In genomic region chr12:108525681-108526080, GRCh38 we compare ENCODE assay signal across 15 cellular contexts. TPM values are rescaled to one million over a fixed set of nuclear protein-coding genes. Genes with fewer than 3 reads are reported as not detected.
DNase-seq lines count a peak whose midpoint lies in the region; ATAC-seq and TF ChIP-seq lines count a peak whose summit lies in the region.
"Had no signal": no experiment of that assay in that cellular context is flagged by ENCODE, and none has a peak within 500 bp of the region (broad histone marks: within the 10 kb centered on the region; RNA-seq: fewer than 3 reads in every experiment).

No MANE protein-coding gene starts in this region.

- H3K27ac ChIP-seq in fibroblast of lung (ENCODE audit: insufficient read depth, low read length), result peak overlapping the region; percentile 15
- H3K27ac ChIP-seq: colonic mucosa, esophagus squamous epithelium had no signal

- POLR2A ChIA-PET in activated CD8-positive, alpha-beta T cell treated with anti-CD3 and anti-CD28 coated beads for 36 hours (lab: Charles Lee), result interaction anchor here (1.2 kb wide), 1 partner anchor 8 kb away, joined by 3 read pairs; no protein-coding TSS in a partner anchor
- POLR2A ChIA-PET in activated CD8-positive, alpha-beta T cell treated with anti-CD3 and anti-CD28 coated beads, Interleukin-2, amount 10 ng/mL, durations not matched to agents 7 days and 5 days (lab: Charles Lee), result no interaction called here

- H3K4me1 ChIP-seq in fibroblast of lung (ENCODE audit: control insufficient read depth, extremely low read depth, insufficient read depth, low read length), result peaks cover 8% of the 10 kb centered on the region
- H3K4me1 ChIP-seq: colonic mucosa, esophagus squamous epithelium had no signal

- no peak for TF ChIP-seq CTCF in activated CD8-positive, alpha-beta T cell treated with anti-CD3 and anti-CD28 coated beads for 36 hours (IDR thresholded peaks at IDR 0.05)
- TF ChIP-seq CTCF in fibroblast of lung (conservative IDR thresholded peaks at IDR 0.05 in 1 of 2, IDR thresholded peaks at IDR 0.05 in 1 of 2; ENCODE audit: low read depth in 1 of 2, low read length in 2 of 2) (no peak), Calu3 (IDR thresholded peaks at IDR 0.05; ENCODE audit: unreplicated experiment) (no peak)

- peaks cover 30% of the 10 kb centered on the region for H3K36me3 ChIP-seq in fibroblast of lung (ENCODE audit: control insufficient read depth, insufficient read depth, low read length)

- no peak overlapping the region for H3K4me3 Mint-ChIP-seq in activated CD8-positive, alpha-beta T cell treated with anti-CD3 and anti-CD28 coated beads for 36 hours
- H3K4me3 Mint-ChIP-seq in activated CD8-positive, alpha-beta T cell treated with anti-CD3 and anti-CD28 coated beads, Interleukin-2, amount 10 ng/mL, durations not matched to agents 7 days and 5 days, result no peak overlapping the region
- no peak overlapping the region for H3K4me3 Mint-ChIP-seq in stimulated activated memory B cell treated with anti-CD40 and anti-IgM and Interleukin-4, amounts not matched to agents 10 μg/mL and 1 μg/mL and 100 μg/mL, for 72 hours
- no peak overlapping the region for H3K4me3 Mint-ChIP-seq in Calu3 (ENCODE audit: low read depth, unreplicated experiment)
- H3K4me3 Mint-ChIP-seq: WTC11 had no signal

- no peaks in the 10 kb centered on the region for H3K9me3 Mint-ChIP-seq in activated CD8-positive, alpha-beta T cell treated with anti-CD3 and anti-CD28 coated beads for 36 hours
- no peaks in the 10 kb centered on the region for H3K9me3 Mint-ChIP-seq in activated CD8-positive, alpha-beta T cell treated with anti-CD3 and anti-CD28 coated beads, Interleukin-2, amount 10 ng/mL, durations not matched to agents 7 days and 5 days (ENCODE audit: insufficient read depth)
- H3K9me3 Mint-ChIP-seq in stimulated activated memory B cell treated with anti-CD40 and anti-IgM and Interleukin-4, amounts not matched to agents 10 μg/mL and 1 μg/mL and 100 μg/mL, for 72 hours, result no peaks in the 10 kb centered on the region
- H3K9me3 Mint-ChIP-seq in Calu3 (ENCODE audit: low read depth, unreplicated experiment), result no peaks in the 10 kb centered on the region
- H3K9me3 Mint-ChIP-seq: WTC11 had no signal

- no peak overlapping the region for H3K4me2 ChIP-seq in fibroblast of lung (ENCODE audit: extremely low read depth, insufficient read depth, low read length)

- H3K27ac Mint-ChIP-seq in activated CD8-positive, alpha-beta T cell treated with anti-CD3 and anti-CD28 coated beads for 36 hours, result peak overlapping the region; percentile 44
- H3K27ac Mint-ChIP-seq in activated CD8-positive, alpha-beta T cell treated with anti-CD3 and anti-CD28 coated beads, Interleukin-2, amount 10 ng/mL, durations not matched to agents 7 days and 5 days, result no peak overlapping the region
- peak overlapping the region; percentile 58 for H3K27ac Mint-ChIP-seq in stimulated activated memory B cell treated with anti-CD40 and anti-IgM and Interleukin-4, amounts not matched to agents 10 μg/mL and 1 μg/mL and 100 μg/mL, for 72 hours
- H3K27ac Mint-ChIP-seq in Calu3 (ENCODE audit: unreplicated experiment), result no peak overlapping the region
- H3K27ac Mint-ChIP-seq: WTC11 had no signal

- H3K79me2 ChIP-seq in fibroblast of lung (ENCODE audit: control insufficient read depth, insufficient read depth, low read length), result no peaks in the 10 kb centered on the region

- DNase-seq in activated CD8-positive, alpha-beta T cell treated with anti-CD3 and anti-CD28 coated beads for 36 hours, result no peak
- DNase-seq in activated CD8-positive, alpha-beta T cell treated with anti-CD3 and anti-CD28 coated beads, Interleukin-2, amount 10 ng/mL, durations not matched to agents 7 days and 5 days, result no peak
- peak; percentile 76 for DNase-seq in RKO (ENCODE audit: low spot score)
- peak in 1 of 2 donors; percentile 66 for DNase-seq in fibroblast of lung (ENCODE audit: low read depth in 2 of 2)
- no peak for DNase-seq in Calu3
- no peak for DNase-seq in activated CD8-positive, alpha-beta memory T cell treated with anti-CD3 and anti-CD28 coated beads for 24 hours
- DNase-seq: activated T-cell treated with anti-CD3 and anti-CD28 coated beads for 4 hours; colonic mucosa; esophagus squamous epithelium; NCI-H1417; stimulated activated CD4-positive, alpha-beta T cell treated with anti-CD3 and anti-CD28 coated beads, Interleukin-4, amount 100 ng/mL, for 4 hours had no signal

- H2AFZ ChIP-seq in fibroblast of lung (ENCODE audit: low read length), result no peak overlapping the region

- no peaks in the 10 kb centered on the region for H3K27me3 ChIP-seq in fibroblast of lung (ENCODE audit: control insufficient read depth, insufficient read depth, low read length)
- H3K27me3 ChIP-seq: colonic mucosa, esophagus squamous epithelium had no signal

- intact Hi-C loops in activated CD8-positive, alpha-beta T cell treated with anti-CD3 and anti-CD28 coated beads for 36 hours (cut with micrococcal nuclease), result no loop called here
- intact Hi-C loops in Calu3 (cut with micrococcal nuclease; ENCODE audit: unreplicated experiment), result no loop called here

- ATAC-seq in activated CD8-positive, alpha-beta T cell treated with anti-CD3 and anti-CD28 coated beads for 36 hours, result no peak
- ATAC-seq in activated CD8-positive, alpha-beta T cell treated with anti-CD3 and anti-CD28 coated beads, Interleukin-2, amount 10 ng/mL, durations not matched to agents 7 days and 5 days, result no peak
- no peak for ATAC-seq in stimulated activated memory B cell treated with anti-CD40 and anti-IgM and Interleukin-4, amounts not matched to agents 10 μg/mL and 1 μg/mL and 100 μg/mL, for 72 hours
- no peak for ATAC-seq in GM19467 (IDR thresholded peaks at IDR 0.05; ENCODE audit: unreplicated experiment)
- ATAC-seq: K562, WTC11 had no signal

- no peaks in the 10 kb centered on the region for H3K27me3 Mint-ChIP-seq in activated CD8-positive, alpha-beta T cell treated with anti-CD3 and anti-CD28 coated beads for 36 hours
- no peaks in the 10 kb centered on the region for H3K27me3 Mint-ChIP-seq in activated CD8-positive, alpha-beta T cell treated with anti-CD3 and anti-CD28 coated beads, Interleukin-2, amount 10 ng/mL, durations not matched to agents 7 days and 5 days (ENCODE audit: low read depth)
- no peaks in the 10 kb centered on the region for H3K27me3 Mint-ChIP-seq in stimulated activated memory B cell treated with anti-CD40 and anti-IgM and Interleukin-4, amounts not matched to agents 10 μg/mL and 1 μg/mL and 100 μg/mL, for 72 hours
- no peaks in the 10 kb centered on the region for H3K27me3 Mint-ChIP-seq in Calu3 (ENCODE audit: unreplicated experiment)

- no peaks in the 10 kb centered on the region for H4K20me1 ChIP-seq in fibroblast of lung (ENCODE audit: control insufficient read depth, extremely low read depth, insufficient read depth, low read length)

- no peak overlapping the region for H3K4me3 ChIP-seq in fibroblast of lung (replicated peaks in 1 of 4; ENCODE audit: control extremely low read depth in 1 of 4, insufficient read depth in 1 of 4, low read depth in 3 of 4, low read length in 4 of 4)
- H3K4me3 ChIP-seq: colonic mucosa, esophagus squamous epithelium, K562 had no signal

- CTCF ChIA-PET in activated CD8-positive, alpha-beta T cell treated with anti-CD3 and anti-CD28 coated beads for 36 hours (lab: Charles Lee), result no interaction called here
- CTCF ChIA-PET in activated CD8-positive, alpha-beta T cell treated with anti-CD3 and anti-CD28 coated beads, Interleukin-2, amount 10 ng/mL, durations not matched to agents 7 days and 5 days (lab: Charles Lee), result interaction anchor here (2.7 kb wide), 1 partner anchor 13 kb away, joined by 13 read pairs; no protein-coding TSS in a partner anchor
- CTCF ChIA-PET in Calu3 (lab: Charles Lee), result no interaction called here

- H3K36me3 Mint-ChIP-seq in activated CD8-positive, alpha-beta T cell treated with anti-CD3 and anti-CD28 coated beads for 36 hours (ENCODE audit: low read depth), result peaks cover 60% of the 10 kb centered on the region
- H3K36me3 Mint-ChIP-seq in activated CD8-positive, alpha-beta T cell treated with anti-CD3 and anti-CD28 coated beads, Interleukin-2, amount 10 ng/mL, durations not matched to agents 7 days and 5 days (ENCODE audit: low read depth), result peaks cover 78% of the 10 kb centered on the region
- H3K36me3 Mint-ChIP-seq in stimulated activated memory B cell treated with anti-CD40 and anti-IgM and Interleukin-4, amounts not matched to agents 10 μg/mL and 1 μg/mL and 100 μg/mL, for 72 hours, result peaks cover 74% of the 10 kb centered on the region
- H3K36me3 Mint-ChIP-seq in Calu3 (ENCODE audit: insufficient read depth, unreplicated experiment), result peaks cover 73% of the 10 kb centered on the region

- peaks cover 6% of the 10 kb centered on the region for H3K4me1 Mint-ChIP-seq in activated CD8-positive, alpha-beta T cell treated with anti-CD3 and anti-CD28 coated beads for 36 hours (ENCODE audit: low read depth)
- H3K4me1 Mint-ChIP-seq in activated CD8-positive, alpha-beta T cell treated with anti-CD3 and anti-CD28 coated beads, Interleukin-2, amount 10 ng/mL, durations not matched to agents 7 days and 5 days (ENCODE audit: low read depth), result peaks cover 16% of the 10 kb centered on the region
- H3K4me1 Mint-ChIP-seq in stimulated activated memory B cell treated with anti-CD40 and anti-IgM and Interleukin-4, amounts not matched to agents 10 μg/mL and 1 μg/mL and 100 μg/mL, for 72 hours, result peaks cover 9% of the 10 kb centered on the region
- no peaks in the 10 kb centered on the region for H3K4me1 Mint-ChIP-seq in Calu3 (ENCODE audit: low read depth, unreplicated experiment)
- H3K4me1 Mint-ChIP-seq: WTC11 had no signal

- no TSS peak for BruUV-seq in Calu3 (replicated peaks; lab: Mats Ljungman, UMichigan)

- H3K9me3 ChIP-seq in fibroblast of lung (ENCODE audit: control insufficient read depth, insufficient read depth, low read depth, low read length), result no peaks in the 10 kb centered on the region
- H3K9me3 ChIP-seq: colonic mucosa, esophagus squamous epithelium had no signal

- no peak overlapping the region for H3K9ac ChIP-seq in fibroblast of lung (ENCODE audit: insufficient read depth, low read length)

RNA-seq across cellular contexts. Expression of gene FICD, which starts 10.6 kb away (rescaled TPM):
- total RNA-seq in activated CD8-positive, alpha-beta T cell treated with anti-CD3 and anti-CD28 coated beads for 36 hours, result 1 to 10 TPM; 3.4 to 3.9 TPM
- total RNA-seq in activated CD8-positive, alpha-beta T cell treated with anti-CD3 and anti-CD28 coated beads, Interleukin-2, amount 10 ng/mL, durations not matched to agents 7 days and 5 days, result 1 to 10 TPM; 4.6 to 5.2 TPM
- 8.2 and 8.6 TPM in 2 replicates for total RNA-seq in fibroblast of lung
- polyA plus RNA-seq in fibroblast of lung, result 1.9 and 2.1 TPM in 2 replicates
- polyA plus RNA-seq in fibroblast of lung (2012), result 5.9 and 7.1 TPM in 2 replicates
- polyA minus RNA-seq in fibroblast of lung (ENCODE audit: low replicate concordance), result 4.6 and 9.7 TPM in 2 replicates
- 14.3 and 15.4 TPM in 2 replicates for total RNA-seq in Calu3 (2022)

RNA-seq across cellular contexts. Expression of gene SART3, which starts 35.3 kb away (rescaled TPM):
- total RNA-seq in activated CD8-positive, alpha-beta T cell treated with anti-CD3 and anti-CD28 coated beads for 36 hours, result 10 to 100 TPM; 80.1 to 81.4 TPM
- 10 to 100 TPM; 67.9 to 76.9 TPM for total RNA-seq in activated CD8-positive, alpha-beta T cell treated with anti-CD3 and anti-CD28 coated beads, Interleukin-2, amount 10 ng/mL, durations not matched to agents 7 days and 5 days
- total RNA-seq in fibroblast of lung (62.1 and 157 TPM in 2 replicates), Calu3 (2022) (91.7 and 98.7 TPM in 2 replicates)
- 15.5 and 23.4 TPM in 2 replicates for polyA plus RNA-seq in fibroblast of lung
- polyA plus RNA-seq in fibroblast of lung (2012), result 26.5 and 32.5 TPM in 2 replicates
- 11.4 and 30.3 TPM in 2 replicates for polyA minus RNA-seq in fibroblast of lung (ENCODE audit: low replicate concordance)

RNA-seq across cellular contexts. Expression of gene ISCU, which starts 36.7 kb away (rescaled TPM):
- total RNA-seq in activated CD8-positive, alpha-beta T cell treated with anti-CD3 and anti-CD28 coated beads for 36 hours, result 10 to 100 TPM; 69.4 to 70.5 TPM
- total RNA-seq in activated CD8-positive, alpha-beta T cell treated with anti-CD3 and anti-CD28 coated beads, Interleukin-2, amount 10 ng/mL, durations not matched to agents 7 days and 5 days, result 10 to 100 TPM; 58.5 to 59.5 TPM
- 226 and 313 TPM in 2 replicates for total RNA-seq in fibroblast of lung
- 127 and 137 TPM in 2 replicates for polyA plus RNA-seq in fibroblast of lung
- polyA plus RNA-seq in fibroblast of lung (2012), result 99.0 and 118 TPM in 2 replicates
- polyA minus RNA-seq in fibroblast of lung (ENCODE audit: low replicate concordance), result 18.3 and 19.0 TPM in 2 replicates
- 71.6 and 85.8 TPM in 2 replicates for total RNA-seq in Calu3 (2022)

Comparison
In these comparisons a context has a peak if more than half of its experiments do, and no peak if none do; other contexts are left out.
1. H3K27ac Mint-ChIP-seq: peak in activated CD8-positive, alpha-beta T cell treated with anti-CD3 and anti-CD28 coated beads for 36 hours (single experiment) and stimulated activated memory B cell treated with anti-CD40 and anti-IgM and Interleukin-4, amounts not matched to agents 10 μg/mL and 1 μg/mL and 100 μg/mL, for 72 hours (single experiment); none in activated CD8-positive, alpha-beta T cell treated with anti-CD3 and anti-CD28 coated beads, Interleukin-2, amount 10 ng/mL, durations not matched to agents 7 days and 5 days (single experiment) and Calu3 (single experiment).